Comparison of ENCODE assay signal across 8 cellular contexts in genomic region chr17:50709053-50709452, GRCh38. TPM values are rescaled to one million over a fixed set of nuclear protein-coding genes. Genes with fewer than 3 reads are reported as not detected.
DNase-seq lines count a peak whose midpoint lies in the region; ATAC-seq and TF ChIP-seq lines count a peak whose summit lies in the region.
"Not testable (repeated sequence)": the region's sequence is repeated elsewhere in the genome, so short reads cannot be mapped to it uniquely, and the experiment has no call there.

No MANE protein-coding gene starts in this region.

- H3K27me3 ChIP-seq in GM23338 (ENCODE audit: insufficient read depth); iPS-20b (ENCODE audit: insufficient read depth, low read length): not testable (repeated sequence)

- not testable (repeated sequence) for TF ChIP-seq CTCF in 22Rv1 (IDR thresholded peaks at IDR 0.05); GM23338 (conservative IDR thresholded peaks at IDR 0.05; ENCODE audit: low read depth in 2 of 2); RWPE1 (conservative IDR thresholded peaks at IDR 0.05; ENCODE audit: low read depth); nephron progenitor cell (IDR thresholded peaks at IDR 0.05)

- H3K79me2 ChIP-seq in GM23338 (replicated peaks; ENCODE audit: insufficient read depth) = peaks cover 32% of the 10 kb centered on the region

- CTCF ChIA-PET in RWPE1 (lab: Yijun Ruan, JAX) = not testable (repeated sequence)

- DNase-seq in GM23338 (ENCODE audit: low spot score); RWPE1 (ENCODE audit: low spot score); activated T-helper 2 cell treated with anti-CD3 and anti-CD28 coated beads, Interferon-gamma antibody, Interleukin-2, Interleukin-4, amounts not matched to agents 10 μg/mL and 5 μg/mL and 100 μg/mL, durations not matched to agents 14 hours and 24 hours and 36 hours (ENCODE audit: low spot score); nephron progenitor cell: not testable (repeated sequence)

- intact Hi-C loops in activated T-helper 2 cell treated with anti-CD3 and anti-CD28 coated beads, Interferon-gamma antibody, Interleukin-2, Interleukin-4, amounts not matched to agents 10 μg/mL and 5 μg/mL and 100 μg/mL, durations not matched to agents 14 hours and 24 hours and 36 hours (cut with micrococcal nuclease) = loop anchor here (5.0 to 10.0 kb wide), 3 partner anchors 158 to 224 kb away; partner anchors contain the start of genes SPATA20 and TOB1
- intact Hi-C loops in dendritic cell treated with granulocyte-macrophage colony-stimulating factor and Interleukin-4, amounts not matched to agents 40 ng/mL and 50 ng/mL, for 4 days (cut with micrococcal nuclease) = loop anchor here (5.0 to 10.0 kb wide), 3 partner anchors 53 to 162 kb away; partner anchors contain the start of genes ABCC3 and SPATA20

- not testable (repeated sequence) for H3K4me2 ChIP-seq in GM23338

- H3K4me3 Mint-ChIP-seq in GM23338 (peak overlapping the region; percentile 95; the same call in 2 of the 3 replicates), nephron progenitor cell (peak overlapping the region; percentile 92)
- H3K4me3 Mint-ChIP-seq in activated T-helper 2 cell treated with anti-CD3 and anti-CD28 coated beads, Interferon-gamma antibody, Interleukin-2, Interleukin-4, amounts not matched to agents 10 μg/mL and 5 μg/mL and 100 μg/mL, durations not matched to agents 14 hours and 24 hours and 36 hours (ENCODE audit: low read depth) = peak overlapping the region; percentile 83
- H3K4me3 Mint-ChIP-seq in dendritic cell treated with granulocyte-macrophage colony-stimulating factor and Interleukin-4, amounts not matched to agents 40 ng/mL and 50 ng/mL, for 4 days = peak overlapping the region; percentile 92
- H3K4me3 Mint-ChIP-seq in stimulated activated memory B cell treated with anti-CD40 and anti-IgM and Interleukin-4, amounts not matched to agents 10 μg/mL and 1 μg/mL and 100 μg/mL, for 72 hours = not testable (repeated sequence)

- not testable (repeated sequence) for H3K9me3 ChIP-seq in iPS-20b (ENCODE audit: insufficient read depth, low read depth, low read length)

- H4K20me1 ChIP-seq in GM23338 (replicated peaks; ENCODE audit: insufficient read depth) = not testable (repeated sequence)

- H3K27ac ChIP-seq in 22Rv1 = peak overlapping the region; percentile 98
- H3K27ac ChIP-seq in GM23338 (ENCODE audit: low read depth); iPS-20b (ENCODE audit: low read length): not testable (repeated sequence)
- peak overlapping the region; percentile 98 for H3K27ac ChIP-seq in RWPE1

- not testable (repeated sequence) for H3K4me1 ChIP-seq in GM23338 (ENCODE audit: insufficient read depth); iPS-20b (ENCODE audit: insufficient read depth, low read length)

- not testable (repeated sequence) for H3K36me3 ChIP-seq in GM23338 (ENCODE audit: insufficient read depth); iPS-20b (ENCODE audit: insufficient read depth, low read depth, low read length)

- H3K9me3 Mint-ChIP-seq in GM23338; activated T-helper 2 cell treated with anti-CD3 and anti-CD28 coated beads, Interferon-gamma antibody, Interleukin-2, Interleukin-4, amounts not matched to agents 10 μg/mL and 5 μg/mL and 100 μg/mL, durations not matched to agents 14 hours and 24 hours and 36 hours; dendritic cell treated with granulocyte-macrophage colony-stimulating factor and Interleukin-4, amounts not matched to agents 40 ng/mL and 50 ng/mL, for 4 days; nephron progenitor cell; stimulated activated memory B cell treated with anti-CD40 and anti-IgM and Interleukin-4, amounts not matched to agents 10 μg/mL and 1 μg/mL and 100 μg/mL, for 72 hours: not testable (repeated sequence)

- H2AFZ ChIP-seq in GM23338 = peak overlapping the region; percentile 97

- not testable (repeated sequence) for H3K4me3 ChIP-seq in GM23338; iPS-20b (ENCODE audit: low read length)

- H3K27me3 Mint-ChIP-seq in GM23338 (ENCODE audit: insufficient read depth, low read depth, poor library complexity); activated T-helper 2 cell treated with anti-CD3 and anti-CD28 coated beads, Interferon-gamma antibody, Interleukin-2, Interleukin-4, amounts not matched to agents 10 μg/mL and 5 μg/mL and 100 μg/mL, durations not matched to agents 14 hours and 24 hours and 36 hours (ENCODE audit: low read depth); dendritic cell treated with granulocyte-macrophage colony-stimulating factor and Interleukin-4, amounts not matched to agents 40 ng/mL and 50 ng/mL, for 4 days; nephron progenitor cell (ENCODE audit: low read depth, poor library complexity); stimulated activated memory B cell treated with anti-CD40 and anti-IgM and Interleukin-4, amounts not matched to agents 10 μg/mL and 1 μg/mL and 100 μg/mL, for 72 hours: not testable (repeated sequence)

- H3K4me1 Mint-ChIP-seq in GM23338 = peaks cover 30% of the 10 kb centered on the region
- peaks cover 19% of the 10 kb centered on the region for H3K4me1 Mint-ChIP-seq in activated T-helper 2 cell treated with anti-CD3 and anti-CD28 coated beads, Interferon-gamma antibody, Interleukin-2, Interleukin-4, amounts not matched to agents 10 μg/mL and 5 μg/mL and 100 μg/mL, durations not matched to agents 14 hours and 24 hours and 36 hours (ENCODE audit: low read depth)
- peaks cover 19% of the 10 kb centered on the region for H3K4me1 Mint-ChIP-seq in dendritic cell treated with granulocyte-macrophage colony-stimulating factor and Interleukin-4, amounts not matched to agents 40 ng/mL and 50 ng/mL, for 4 days (ENCODE audit: low read depth)
- peaks cover 61% of the 10 kb centered on the region for H3K4me1 Mint-ChIP-seq in nephron progenitor cell
- peaks cover 23% of the 10 kb centered on the region for H3K4me1 Mint-ChIP-seq in stimulated activated memory B cell treated with anti-CD40 and anti-IgM and Interleukin-4, amounts not matched to agents 10 μg/mL and 1 μg/mL and 100 μg/mL, for 72 hours

- ATAC-seq in GM23338; stimulated activated memory B cell treated with anti-CD40 and anti-IgM and Interleukin-4, amounts not matched to agents 10 μg/mL and 1 μg/mL and 100 μg/mL, for 72 hours: not testable (repeated sequence)

- peak overlapping the region; percentile 89; the same call in 1 of the 2 replicates for H3K27ac Mint-ChIP-seq in GM23338
- peak overlapping the region; percentile 92 for H3K27ac Mint-ChIP-seq in activated T-helper 2 cell treated with anti-CD3 and anti-CD28 coated beads, Interferon-gamma antibody, Interleukin-2, Interleukin-4, amounts not matched to agents 10 μg/mL and 5 μg/mL and 100 μg/mL, durations not matched to agents 14 hours and 24 hours and 36 hours
- peak overlapping the region; percentile 97 for H3K27ac Mint-ChIP-seq in dendritic cell treated with granulocyte-macrophage colony-stimulating factor and Interleukin-4, amounts not matched to agents 40 ng/mL and 50 ng/mL, for 4 days
- peak overlapping the region; percentile 96 for H3K27ac Mint-ChIP-seq in nephron progenitor cell
- H3K27ac Mint-ChIP-seq in stimulated activated memory B cell treated with anti-CD40 and anti-IgM and Interleukin-4, amounts not matched to agents 10 μg/mL and 1 μg/mL and 100 μg/mL, for 72 hours = peak overlapping the region; percentile 95

- POLR2A ChIA-PET in RWPE1 (lab: Yijun Ruan, JAX; ENCODE audit: low non-redundant PET) = interaction anchor here (0.5 kb wide), 1 partner anchor 13 kb away, joined by 13 read pairs; no protein-coding TSS in a partner anchor

- H3F3A ChIP-seq in GM23338 (replicated peaks; ENCODE audit: low read depth) = not testable (repeated sequence)

- H3K36me3 Mint-ChIP-seq in GM23338 (ENCODE audit: low read depth) (peaks cover 17% of the 10 kb centered on the region; the same call in 2 of the 3 replicates), nephron progenitor cell (ENCODE audit: low read depth) (peaks cover 14% of the 10 kb centered on the region)
- peaks cover 18% of the 10 kb centered on the region for H3K36me3 Mint-ChIP-seq in activated T-helper 2 cell treated with anti-CD3 and anti-CD28 coated beads, Interferon-gamma antibody, Interleukin-2, Interleukin-4, amounts not matched to agents 10 μg/mL and 5 μg/mL and 100 μg/mL, durations not matched to agents 14 hours and 24 hours and 36 hours (ENCODE audit: low read depth)
- H3K36me3 Mint-ChIP-seq in dendritic cell treated with granulocyte-macrophage colony-stimulating factor and Interleukin-4, amounts not matched to agents 40 ng/mL and 50 ng/mL, for 4 days (ENCODE audit: low read depth) = peaks cover 20% of the 10 kb centered on the region
- not testable (repeated sequence) for H3K36me3 Mint-ChIP-seq in stimulated activated memory B cell treated with anti-CD40 and anti-IgM and Interleukin-4, amounts not matched to agents 10 μg/mL and 1 μg/mL and 100 μg/mL, for 72 hours

- not testable (repeated sequence) for H3K9me2 ChIP-seq in GM23338 (ENCODE audit: insufficient read depth)

- peak overlapping the region; percentile 92; the same call in 1 of the 2 replicates for H3K9ac ChIP-seq in iPS-20b (ENCODE audit: low read depth, low read length)

RNA-seq across cellular contexts. Expression of gene ANKRD40, which starts 1.3 kb away (rescaled TPM):
- 35.5 and 42.1 TPM in 2 replicates for total RNA-seq in GM23338 (2014; rRNA removed; shearing (Covaris generic))
- polyA plus RNA-seq in GM23338 (2016; fragmentation: Nextera tagmentation; extraction: Ambion mirVana) = 19.0 and 19.8 TPM in 2 replicates
- 37.8 and 39.4 TPM in 2 replicates for total RNA-seq in activated T-helper 2 cell treated with anti-CD3 and anti-CD28 coated beads, Interferon-gamma antibody, Interleukin-2, Interleukin-4, amounts not matched to agents 10 μg/mL and 5 μg/mL and 100 μg/mL, durations not matched to agents 14 hours and 24 hours and 36 hours

RNA-seq across cellular contexts. Expression of gene LUC7L3, which starts 10.3 kb away (rescaled TPM):
- 58.0 and 69.3 TPM in 2 replicates for total RNA-seq in GM23338 (2014; rRNA removed; shearing (Covaris generic))
- polyA plus RNA-seq in GM23338 (2016; fragmentation: Nextera tagmentation; extraction: Ambion mirVana) = 369 and 501 TPM in 2 replicates
- 115 and 134 TPM in 2 replicates for total RNA-seq in activated T-helper 2 cell treated with anti-CD3 and anti-CD28 coated beads, Interferon-gamma antibody, Interleukin-2, Interleukin-4, amounts not matched to agents 10 μg/mL and 5 μg/mL and 100 μg/mL, durations not matched to agents 14 hours and 24 hours and 36 hours

RNA-seq across cellular contexts. Expression of gene ANKRD40CL, which starts 58.3 kb away (rescaled TPM):
- total RNA-seq in GM23338 (2014; rRNA removed; shearing (Covaris generic)) = not detected in 2 replicates
- not detected in 2 replicates for polyA plus RNA-seq in GM23338 (2016; fragmentation: Nextera tagmentation; extraction: Ambion mirVana)
- total RNA-seq in activated T-helper 2 cell treated with anti-CD3 and anti-CD28 coated beads, Interferon-gamma antibody, Interleukin-2, Interleukin-4, amounts not matched to agents 10 μg/mL and 5 μg/mL and 100 μg/mL, durations not matched to agents 14 hours and 24 hours and 36 hours = not detected in 2 replicates
